Comparison of ENCODE assay signal across 17 cellular contexts in genomic region chr10:34524369-34525091, GRCh38.
DNase-seq lines count a peak whose midpoint lies in the region; ATAC-seq and TF ChIP-seq lines count a peak whose summit lies in the region.
"Had no signal": no experiment of that assay in that cellular context is flagged by ENCODE, and none has a peak within 500 bp of the region (broad histone marks: within the 10 kb centered on the region; RNA-seq: fewer than 3 reads in every experiment).

No MANE protein-coding gene starts in this region.

- in situ Hi-C loops in Panc1 (cut with HindIII; ENCODE audit: low pct_unique_long_range_greater_than_20kb, low sequenced_read_pairs) = no loop called here

- ATAC-seq in GM18870 (IDR thresholded peaks at IDR 0.05; ENCODE audit: unreplicated experiment) (peak; percentile 46), HG02678 (IDR thresholded peaks at IDR 0.05; ENCODE audit: unreplicated experiment) (peak; percentile 46), Panc1 (no peak), omental fat pad (ENCODE audit: low FRiP score) (no peak)

- H4K20me1 ChIP-seq in BLaER1 treated with 17β-estradiol and CSF1 and Interleukin-3, amounts not matched to agents 10 nM and 100 nM = peaks cover 0 to 8% (median 0%) of the 10 kb centered on the region in 11 experiments; a peak in 2 of 22 replicates

- peaks cover 7 to 21% (median 15%) of the 10 kb centered on the region in 10 experiments; a peak in 16 of 20 replicates for H3K4me1 ChIP-seq in BLaER1 treated with 17β-estradiol and CSF1 and Interleukin-3, amounts not matched to agents 10 nM and 100 nM
- H3K4me1 ChIP-seq in Panc1 (ENCODE audit: control insufficient read depth, insufficient read depth, low read length) = peaks cover 30% of the 10 kb centered on the region

- no peaks in the 10 kb centered on the region for H3K27me3 ChIP-seq in BLaER1 treated with 17β-estradiol and CSF1 and Interleukin-3, amounts not matched to agents 10 nM and 100 nM
- no peaks in the 10 kb centered on the region for H3K27me3 ChIP-seq in Panc1 (ENCODE audit: control insufficient read depth, insufficient read depth, low read length)
- H3K27me3 ChIP-seq: ascending aorta, stomach, vagina had no signal

- 0 out of 22 replicates have a peak, but pooled peaks cover 0 to 4% (median 0%) of the 10 kb centered on the region in 11 experiments for H3K36me3 ChIP-seq in BLaER1 treated with 17β-estradiol and CSF1 and Interleukin-3, amounts not matched to agents 10 nM and 100 nM
- no peaks in the 10 kb centered on the region for H3K36me3 ChIP-seq in Panc1 (ENCODE audit: control insufficient read depth, insufficient read depth, low read length)
- H3K36me3 ChIP-seq: ascending aorta, stomach, vagina had no signal

- TF ChIP-seq CTCF in Panc1 (IDR thresholded peaks at IDR 0.05) (no peak), omental fat pad (IDR thresholded peaks at IDR 0.05) (no peak)

- intact Hi-C loops in Panc1 (cut with micrococcal nuclease; ENCODE audit: unreplicated experiment) = loop anchor here (5.0 to 10.0 kb wide), 2 partner anchors 113 to 1190 kb away; partner anchors contain the start of gene NRP1

- no TSS peak for BruUV-seq in Panc1 (replicated peaks; lab: Mats Ljungman, UMichigan)

- CTCF ChIA-PET in Panc1 (lab: Charles Lee) = no interaction called here

- POLR2A ChIA-PET in Panc1 (lab: Charles Lee) = no interaction called here

- no peak overlapping the region for H3K27ac ChIP-seq in BLaER1 treated with 17β-estradiol and CSF1 and Interleukin-3, amounts not matched to agents 10 nM and 100 nM
- H3K27ac ChIP-seq in Panc1 (ENCODE audit: low read length) = peak overlapping the region; percentile 23; the same call in 1 of the 2 replicates
- H3K27ac ChIP-seq: ascending aorta, stomach, vagina had no signal

- DNase-seq in Panc1 (ENCODE audit: low read depth, low spot score) = no peak
- DNase-seq in kidney glomerular epithelial cell (lab: John Stamatoyannopoulos, UW) = no peak
- DNase-seq in omental fat pad (ENCODE audit: low spot score) = no peak
- no peak for DNase-seq in HCEC 1CT
- no peak for DNase-seq in HuH-7.5 (ENCODE audit: low spot score)
- DNase-seq: cortex of kidney; mammary epithelial cell; nephron progenitor cell; NK-92 treated with Interleukin-12 subunit alpha and Interleukin-12 subunit beta, amount 100 ng/mL, for 24 hours; SHP77; stimulated activated CD4-positive, alpha-beta T cell treated with anti-CD3 and anti-CD28 coated beads, Interleukin-15, amount 100 ng/mL, for 24 hours; stomach had no signal

- no peak overlapping the region for H3K9ac ChIP-seq in BLaER1 treated with 17β-estradiol and CSF1 and Interleukin-3, amounts not matched to agents 10 nM and 100 nM

- no peaks in the 10 kb centered on the region for H3K9me3 ChIP-seq in BLaER1 treated with 17β-estradiol and CSF1 and Interleukin-3, amounts not matched to agents 10 nM and 100 nM (replicated peaks in 1 of 11)
- no peaks in the 10 kb centered on the region for H3K9me3 ChIP-seq in Panc1 (ENCODE audit: control insufficient read depth, insufficient read depth, low read depth, low read length)
- H3K9me3 ChIP-seq: ascending aorta, stomach, vagina had no signal

- H3K4me2 ChIP-seq in BLaER1 treated with 17β-estradiol and CSF1 and Interleukin-3, amounts not matched to agents 10 nM and 100 nM = peak overlapping the region in 8 of 11 experiments; percentile 16 to 61 (median 40); a peak in 11 of 22 replicates

- no peak overlapping the region for H3K4me3 ChIP-seq in BLaER1 treated with 17β-estradiol and CSF1 and Interleukin-3, amounts not matched to agents 10 nM and 100 nM
- H3K4me3 ChIP-seq in Panc1 (ENCODE audit: low read depth in 2 of 2, low read length in 2 of 2) = no peak overlapping the region
- H3K4me3 ChIP-seq: ascending aorta, stomach, vagina had no signal

Comparison
In these comparisons a context has a peak if more than half of its experiments do, and no peak if none do; other contexts are left out.
1. ATAC-seq: peak in GM18870 (single experiment) and HG02678 (single experiment); none in Panc1 (single experiment) and omental fat pad (single experiment).